15 cellular contexts compared by ENCODE assay signal in genomic region chr7:1717903-1718676, GRCh38. TPM values are rescaled to one million over a fixed set of nuclear protein-coding genes. Genes with fewer than 3 reads are reported as not detected.
DNase-seq lines count a peak whose midpoint lies in the region; ATAC-seq, FAIRE-seq and TF ChIP-seq lines count a peak whose summit lies in the region.
"Had no signal": no experiment of that assay in that cellular context is flagged by ENCODE, and none has a peak within 500 bp of the region (broad histone marks: within the 10 kb centered on the region; RNA-seq: fewer than 3 reads in every experiment).

No MANE protein-coding gene starts in this region.

- in situ Hi-C loops in K562 (cut with MboI) = no loop called here

- CTCF ChIA-PET in SK-N-SH (lab: Yijun Ruan, JAX) (interaction anchor here (1.1 to 3.3 kb wide), 2 partner anchors 11 to 54 kb away, joined by 3 to 14 read pairs; no protein-coding TSS in a partner anchor), HEK293 (lab: Yijun Ruan, JAX) (interaction anchor here (1.2 kb wide), 1 partner anchor 9 kb away, joined by 4 read pairs; no protein-coding TSS in a partner anchor), K562 (lab: Yijun Ruan, JAX; ENCODE audit: low intra/inter-chr PET ratio) (no interaction called here)

- no peak for TF ChIP-seq POLR2A in K562 (conservative IDR thresholded peaks at IDR 0.05)

- FAIRE-seq in K562 (lab: Jason Lieb, UNC) = no peak
- FAIRE-seq: GM12892 had no signal

- POLR2A ChIA-PET in SK-N-SH (lab: Yijun Ruan, JAX) (no interaction called here), HEK293 (lab: Yijun Ruan, JAX) (interaction anchor here (0.6 kb wide), 1 partner anchor 443 kb away, joined by 3 read pairs; no protein-coding TSS in a partner anchor), K562 (lab: Yijun Ruan, JAX) (no interaction called here)

- no peak overlapping the region for H2BK12ac ChIP-seq in neuronal stem cell (ENCODE audit: low read length)

- no peaks in the 10 kb centered on the region for H3K36me3 ChIP-seq in SK-N-SH (replicated peaks in 1 of 2; ENCODE audit: control insufficient read depth in 1 of 2, insufficient read depth in 2 of 2, low read length in 1 of 2)
- no peaks in the 10 kb centered on the region for H3K36me3 ChIP-seq in HEK293 (ENCODE audit: control insufficient read depth in 2 of 2, insufficient read depth in 1 of 2, low read length in 2 of 2)
- H3K36me3 ChIP-seq in K562 (ENCODE audit: control insufficient read depth, insufficient read depth, low read length) = no peaks in the 10 kb centered on the region
- peaks cover 1 to 83% of the 10 kb centered on the region in 2 donors for H3K36me3 ChIP-seq in neuronal stem cell (replicated peaks in 1 of 2; ENCODE audit: control insufficient read depth in 2 of 2, insufficient read depth in 2 of 2, low read length in 2 of 2)

- no peak overlapping the region for H3K4ac ChIP-seq in neuronal stem cell (ENCODE audit: low read length)

- DNase-seq in SK-N-SH (no peak), K562 (ENCODE audit: extremely low read depth in 1 of 4, low spot score in 3 of 4) (no peak), neuronal stem cell (ENCODE audit: low spot score) (no peak)
- DNase-seq in effector CD8-positive, alpha-beta T cell (lab: John Stamatoyannopoulos, UW) = no peak
- DNase-seq: Caco-2; CD8-positive, alpha-beta memory T cell; GDM1; HCEC 1CT had no signal

- no peak overlapping the region for H2AK5ac ChIP-seq in neuronal stem cell (ENCODE audit: low read depth, low read length)

- ATAC-seq in SK-N-SH treated with all-trans-retinoic acid at 6 μM for 48 hours (no peak), K562 (no peak), GM21786 (IDR thresholded peaks at IDR 0.05; ENCODE audit: unreplicated experiment) (no peak)

- no peak for TF ChIP-seq CTCF in SK-N-SH (IDR thresholded peaks at IDR 0.05)
- no peak for TF ChIP-seq CTCF in HEK293 (tag by site-specific recombination; IDR thresholded peaks at IDR 0.05)
- TF ChIP-seq CTCF in K562 (IDR thresholded peaks at IDR 0.05 in 2 of 3, conservative IDR thresholded peaks at IDR 0.05 in 1 of 3; ENCODE audit: insufficient read depth in 2 of 3, low read depth in 1 of 3, low read length in 3 of 3) = no peak

- no peak overlapping the region for H3K4me2 ChIP-seq in SK-N-SH
- no peak overlapping the region for H3K4me2 ChIP-seq in K562 (ENCODE audit: insufficient read depth, low read length)
- no peak overlapping the region for H3K4me2 ChIP-seq in neuronal stem cell (ENCODE audit: insufficient read depth, low read length, poor library complexity, severe bottlenecking)

- WGBS in SK-N-SH (ENCODE audit: low lambda C conversion rate) = 84% methylated on average over 15 of the region's 15 CpGs
- WGBS in K562 (ENCODE audit: insufficient coverage, low coverage, missing lambda C conversion rate) = 28% methylated on average over 15 of the region's 15 CpGs
- no CpG with 5 or more reads among the region's 15 CpGs for WGBS in neuronal stem cell (ENCODE audit: extremely low coverage in 2 of 2, insufficient read length in 2 of 2, insufficient replicate concordance in 1 of 2), 2 donors

- H4K91ac ChIP-seq in neuronal stem cell (ENCODE audit: low read depth, low read length, poor library complexity) = no peak overlapping the region

- H3K9ac ChIP-seq in SK-N-SH (no peak overlapping the region), K562 (ENCODE audit: insufficient read depth in 1 of 2, low read depth in 2 of 2, low read length in 2 of 2) (no peak overlapping the region), neuronal stem cell (ENCODE audit: low read depth, low read length, poor library complexity) (no peak overlapping the region)

- H3K9me2 ChIP-seq in SK-N-SH = no peaks in the 10 kb centered on the region

- BruUV-seq in K562 (replicated peaks; lab: Mats Ljungman, UMichigan) = no TSS peak

- H3K79me1 ChIP-seq in neuronal stem cell (ENCODE audit: low read depth, low read length) = peaks cover 2% of the 10 kb centered on the region

- TF ChIP-seq RAD21 in SK-N-SH (IDR thresholded peaks at IDR 0.05; ENCODE audit: low read length) (no peak), K562 (CRISPR knock-in tag; conservative IDR thresholded peaks at IDR 0.05 in 1 of 2, IDR thresholded peaks at IDR 0.05 in 1 of 2) (no peak)

- H3F3A ChIP-seq in SK-N-SH (replicated peaks; ENCODE audit: insufficient read depth) = no peaks in the 10 kb centered on the region

- no peak overlapping the region for H2BK15ac ChIP-seq in neuronal stem cell (ENCODE audit: low read length)

- no peaks in the 10 kb centered on the region; the same call in 1 of the 2 replicates for H3K27me3 ChIP-seq in SK-N-SH (ENCODE audit: insufficient read depth)
- H3K27me3 ChIP-seq in K562 (ENCODE audit: control insufficient read depth in 2 of 2, insufficient read depth in 2 of 2, low read length in 2 of 2) = peaks cover 7 to 40% of the 10 kb centered on the region in 2 experiments
- H3K27me3 ChIP-seq in neuronal stem cell (ENCODE audit: control insufficient read depth in 3 of 3, insufficient read depth in 3 of 3, low read depth in 1 of 3, low read length in 3 of 3) = no peaks in the 10 kb centered on the region

- H3K9me1 ChIP-seq in K562 (ENCODE audit: control insufficient read depth, insufficient read depth, low read length) = no peaks in the 10 kb centered on the region

- H2AFZ ChIP-seq in SK-N-SH (ENCODE audit: low read depth) = no peak overlapping the region
- H2AFZ ChIP-seq in K562 (ENCODE audit: low read depth, low read length) = no peak overlapping the region
- no peak overlapping the region for H2AFZ ChIP-seq in neuronal stem cell (ENCODE audit: low read length)

- H3K18ac ChIP-seq in neuronal stem cell (ENCODE audit: low read length) = no peak overlapping the region

- H3K4me3 ChIP-seq in SK-N-SH (ENCODE audit: low read depth in 2 of 2, low read length in 1 of 2) (no peak overlapping the region), HEK293 (ENCODE audit: low read depth, low read length) (no peak overlapping the region), K562 (no peak overlapping the region), neuronal stem cell (ENCODE audit: low read length in 2 of 2) (no peak overlapping the region)

- H2BK5ac ChIP-seq in neuronal stem cell (ENCODE audit: low read length) = no peak overlapping the region

- H3K79me2 ChIP-seq in SK-N-SH (ENCODE audit: insufficient read depth) = no peaks in the 10 kb centered on the region
- H3K79me2 ChIP-seq in K562 (ENCODE audit: control insufficient read depth, insufficient read depth, low read length) = no peaks in the 10 kb centered on the region

- H2BK120ac ChIP-seq in neuronal stem cell (ENCODE audit: low read depth, low read length) = no peak overlapping the region

- no peak for TF ChIP-seq EP300 in SK-N-SH (IDR thresholded peaks at IDR 0.05; ENCODE audit: borderline replicate concordance in 1 of 2, low read depth in 1 of 2, low read length in 1 of 2)
- no peak for TF ChIP-seq EP300 in K562 (IDR thresholded peaks at IDR 0.05; ENCODE audit: low read length)

- peak overlapping the region; percentile 90 for H4K8ac ChIP-seq in neuronal stem cell (ENCODE audit: low read depth, low read length)

- no peak overlapping the region for H3K14ac ChIP-seq in neuronal stem cell (ENCODE audit: low read length)

- intact Hi-C loops in K562 (cut with micrococcal nuclease) = no loop called here

- peak overlapping the region; percentile 25 for H3K23ac ChIP-seq in neuronal stem cell (ENCODE audit: low read depth, low read length, poor library complexity)

- H3K4me1 ChIP-seq in SK-N-SH (ENCODE audit: control insufficient read depth in 1 of 2, insufficient read depth in 2 of 2, low read depth in 1 of 2, low read length in 1 of 2) (peaks cover 0 to 55% of the 10 kb centered on the region in 2 experiments; a peak in 2 of 4 replicates), HEK293 (ENCODE audit: control insufficient read depth, insufficient read depth, low read length) (no peaks in the 10 kb centered on the region), K562 (replicated peaks in 1 of 2; ENCODE audit: control insufficient read depth in 2 of 2, insufficient read depth in 2 of 2, low read length in 2 of 2) (peaks cover 4 to 28% of the 10 kb centered on the region in 2 experiments; a peak in 2 of 5 replicates), neuronal stem cell (ENCODE audit: control insufficient read depth in 2 of 2, insufficient read depth in 1 of 2, low read depth in 1 of 2, low read length in 2 of 2) (peaks cover 9 to 16% of the 10 kb centered on the region in 2 donors)

- H4K20me1 ChIP-seq in SK-N-SH (ENCODE audit: insufficient read depth) (no peaks in the 10 kb centered on the region), K562 (replicated peaks; ENCODE audit: control insufficient read depth, insufficient read depth, low read length) (no peaks in the 10 kb centered on the region; the same call in 1 of the 2 replicates)

- H3K27ac ChIP-seq in SK-N-SH (ENCODE audit: low read depth in 2 of 2, low read length in 1 of 2) (no peak overlapping the region; a peak in 1 of 4 replicates), HEK293 (ENCODE audit: extremely low read depth, low read depth, low read length) (no peak overlapping the region), K562 (ENCODE audit: extremely low read depth, low read depth, low read length) (no peak overlapping the region), neuronal stem cell (replicated peaks; ENCODE audit: low read length) (no peak overlapping the region)
- H3K27ac ChIP-seq: 22Rv1 had no signal

- no peaks in the 10 kb centered on the region for H3K9me3 ChIP-seq in SK-N-SH
- H3K9me3 ChIP-seq in HEK293 (ENCODE audit: control insufficient read depth, insufficient read depth, low read depth, low read length) = no peaks in the 10 kb centered on the region
- no peaks in the 10 kb centered on the region for H3K9me3 ChIP-seq in K562 (replicated peaks; ENCODE audit: control insufficient read depth, insufficient read depth, low read depth, low read length)
- peaks cover 0 to under 1% of the 10 kb centered on the region in 2 donors for H3K9me3 ChIP-seq in neuronal stem cell (replicated peaks in 1 of 2; ENCODE audit: control insufficient read depth in 2 of 2, insufficient read depth in 1 of 2, low read depth in 1 of 2, low read length in 2 of 2)
- H3K9me3 ChIP-seq: Caco-2 had no signal

RNA-seq across cellular contexts. Expression of gene ELFN1, which starts 48.0 kb away (rescaled TPM):
- 0.05 and 0.06 TPM in 2 replicates for polyA plus RNA-seq in SK-N-SH (2012; rRNA removed)
- 0.01 and 0.03 TPM in 2 replicates for polyA plus RNA-seq in SK-N-SH (2012; cell fraction: cytosol; rRNA removed)
- 0.01 and 0.05 TPM in 2 replicates for polyA plus RNA-seq in SK-N-SH (2012; cell fraction: nucleus; rRNA removed)
- total RNA-seq in K562 (2011; cell fraction: chromatin; rRNA removed; ENCODE audit: low replicate concordance) = 0.25 TPM in 1 of 2 replicates, not detected in the other
- 0.39 and 0.67 TPM in 2 replicates for total RNA-seq in K562 (2011; cell fraction: nucleolus; rRNA removed)
- total RNA-seq in K562 (2011; cell fraction: nucleoplasm; rRNA removed) = 0.07 and 0.31 TPM in 2 replicates
- total RNA-seq in K562 (2014; rRNA removed) = 0.23 and 0.45 TPM in 2 replicates
- total RNA-seq in K562 (2014; rRNA removed; fragmentation: Illumina TruSeq; extraction: Trizol) = 0.04 and 0.06 TPM in 2 replicates
- total RNA-seq in K562 (2015; rRNA removed; fragmentation: Illumina TruSeq; extraction: Trizol) = 0.08 and 0.18 TPM in 2 replicates
- 0.45 and 0.64 TPM in 2 replicates for total RNA-seq in K562 (2021)
- polyA plus RNA-seq in K562 (2011; rRNA removed) = 0.13 and 0.41 TPM in 2 replicates
- polyA plus RNA-seq in K562 (2011; cell fraction: cytosol; rRNA removed) = 0.44 and 0.81 TPM in 2 replicates
- 0.26 and 0.31 TPM in 2 replicates for polyA plus RNA-seq in K562 (2011; cell fraction: nucleus; rRNA removed)
- 0.35 and 0.39 TPM in 2 replicates for polyA plus RNA-seq in K562 (2012)
- polyA plus RNA-seq in K562 (2014; fragmentation: Illumina TruSeq; extraction: Trizol) = 0.06 and 0.28 TPM in 2 replicates
- not detected for polyA plus RNA-seq in K562 (2014; fragmentation: Nextera tagmentation; extraction: Ambion mirVana)
- polyA plus RNA-seq in K562 (2014; rRNA removed) = 0.11 and 0.33 TPM in 2 replicates
- 0.07 and 0.15 TPM in 2 replicates for polyA minus RNA-seq in K562 (2011; rRNA and poly(A)+ RNA removed)
- polyA minus RNA-seq in K562 (2011; cell fraction: cytosol; rRNA and poly(A)+ RNA removed) = 0.38 and 1.0 TPM in 2 replicates
- 0.13 and 0.44 TPM in 2 replicates for polyA minus RNA-seq in K562 (2011; cell fraction: nucleus; rRNA and poly(A)+ RNA removed)
- polyA plus RNA-seq in neuronal stem cell (2013, experiment 1 of 2) = 15.6 TPM
- polyA plus RNA-seq in neuronal stem cell (2013, experiment 2 of 2) = 16.3 TPM
- total RNA-seq: A673 had no signal
- polyA plus RNA-seq: CD14-positive monocyte had no signal
